12 cellular contexts compared by ENCODE assay signal in the genomic region with DNA sequence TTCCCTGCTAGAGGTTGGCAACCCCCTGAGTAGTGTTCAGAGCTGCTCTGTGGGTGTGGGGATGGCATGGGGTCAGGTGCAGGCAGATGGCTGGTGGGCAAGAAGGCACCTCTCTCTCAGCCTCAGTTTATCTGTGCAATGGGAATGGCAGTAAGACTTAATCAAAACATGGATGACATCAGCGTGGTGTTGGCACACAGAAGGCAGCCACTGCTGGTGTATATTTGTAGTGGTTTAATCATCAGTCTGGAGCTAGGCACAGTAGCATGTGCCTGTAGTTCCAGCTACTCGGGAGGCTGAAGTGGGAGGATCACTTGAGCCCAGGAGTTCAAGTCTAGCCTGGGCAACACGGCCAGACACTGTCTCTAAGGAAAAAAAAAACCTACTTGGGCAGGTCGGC. TPM values are rescaled to one million over a fixed set of nuclear protein-coding genes. Genes with fewer than 3 reads are reported as not detected.
A peak's percentile ranks its signal among the peaks of the same experiment; 100 is the strongest.
DNase-seq lines count a peak whose midpoint lies in the region; ATAC-seq, FAIRE-seq and TF ChIP-seq lines count a peak whose summit lies in the region.
"Had no signal": no experiment of that assay in that cellular context is flagged by ENCODE, and none has a peak within 500 bp of the region (broad histone marks: within the 10 kb centered on the region; RNA-seq: fewer than 3 reads in every experiment).

No MANE protein-coding gene starts in this region.

- no peak overlapping the region for H3K4me3 Mint-ChIP-seq in activated naive CD4-positive, alpha-beta T cell treated with anti-CD3 and anti-CD28 coated beads for 36 hours
- H3K4me3 Mint-ChIP-seq in Caco-2 (ENCODE audit: unreplicated experiment): no peak overlapping the region

- H3K9me3 ChIP-seq in IMR-90 (ENCODE audit: control insufficient read depth, insufficient read depth, low read length) (no peaks in the 10 kb centered on the region), thyroid gland (no peaks in the 10 kb centered on the region), Caco-2 (no peaks in the 10 kb centered on the region)

- H2BK20ac ChIP-seq in IMR-90 (ENCODE audit: low read depth, low read length): no peak overlapping the region

- H3K4me1 ChIP-seq in IMR-90 (ENCODE audit: control insufficient read depth, insufficient read depth, low read length) (no peaks in the 10 kb centered on the region; the same call in 1 of the 2 replicates), thyroid gland (peaks cover 42 to 43% of the 10 kb centered on the region in 2 donors), Caco-2 (peaks cover 10% of the 10 kb centered on the region)

- no peaks in the 10 kb centered on the region for H3K79me1 ChIP-seq in IMR-90 (ENCODE audit: low read depth in 1 of 2, low read length in 2 of 2)

- in situ Hi-C loops in IMR-90 (cut with MboI; ENCODE audit: low sequenced_read_pairs): loop anchor here (25.0 kb wide), 1 partner anchor 311 kb away; a partner anchor contains a TSS

- H3K9ac ChIP-seq in IMR-90 (ENCODE audit: low read depth, low read length): no peak overlapping the region

- H4K20me1 ChIP-seq in IMR-90 (ENCODE audit: insufficient read depth, low read length): no peaks in the 10 kb centered on the region

- TF ChIP-seq POLR2A in IMR-90 (IDR thresholded peaks at IDR 0.05; ENCODE audit: low read depth, low read length) (no peak), thyroid gland (IDR thresholded peaks at IDR 0.05) (no peak), GM12891 (IDR thresholded peaks at IDR 0.05; ENCODE audit: low read depth, low read length) (no peak)

- H2AK9ac ChIP-seq in IMR-90 (replicated peaks; ENCODE audit: low read depth, low read length, poor library complexity): peak overlapping the region; percentile 65

- DNase-seq in IMR-90: peak; percentile 11
- DNase-seq in caudate nucleus (lab: John Stamatoyannopoulos, UW): peak in 1 of 61 donors; percentile 35
- no peak for DNase-seq in left colon
- no peak for DNase-seq in thyroid gland
- DNase-seq in activated naive CD4-positive, alpha-beta T cell treated with anti-CD3 and anti-CD28 coated beads for 36 hours: no peak
- no peak for DNase-seq in GM12891 (ENCODE audit: insufficient read length, low spot score)
- DNase-seq in Caco-2: no peak
- DNase-seq: activated CD4-positive, alpha-beta T cell treated with anti-CD3 and anti-CD28 coated beads, Interleukin-2, amount 50 U/mL, for 4 hours; activated effector memory CD4-positive, alpha-beta T cell treated with Interleukin-2 at 50 U/mL for 16 hours; glutamatergic neuron had no signal

- no peaks in the 10 kb centered on the region for H3K36me3 Mint-ChIP-seq in activated naive CD4-positive, alpha-beta T cell treated with anti-CD3 and anti-CD28 coated beads for 36 hours (ENCODE audit: low read depth)
- H3K36me3 Mint-ChIP-seq in Caco-2 (ENCODE audit: insufficient read depth, unreplicated experiment): no peaks in the 10 kb centered on the region

- no peak overlapping the region for H3K27ac ChIP-seq in IMR-90 (ENCODE audit: insufficient read depth, low read length)
- peak overlapping the region; percentile 87 for H3K27ac ChIP-seq in caudate nucleus (ENCODE audit: low read depth, low read length)
- peak overlapping the region; percentile 74 to 87 (median 79) for H3K27ac ChIP-seq in thyroid gland

- no peak overlapping the region for H4K5ac ChIP-seq in IMR-90 (ENCODE audit: low read depth, low read length)

- H3K27me3 ChIP-seq in IMR-90 (ENCODE audit: control insufficient read depth, insufficient read depth, low read length): peaks cover 29% of the 10 kb centered on the region
- no peaks in the 10 kb centered on the region for H3K27me3 ChIP-seq in thyroid gland
- no peaks in the 10 kb centered on the region for H3K27me3 ChIP-seq in Caco-2 (replicated peaks; ENCODE audit: control insufficient read depth, insufficient read depth, low read length)

- H3K4ac ChIP-seq in IMR-90 (ENCODE audit: low read depth, low read length): no peak overlapping the region

- no peaks in the 10 kb centered on the region for H3K27me3 Mint-ChIP-seq in activated naive CD4-positive, alpha-beta T cell treated with anti-CD3 and anti-CD28 coated beads for 36 hours (ENCODE audit: low read depth)
- H3K27me3 Mint-ChIP-seq in Caco-2 (ENCODE audit: insufficient read depth, unreplicated experiment): no peaks in the 10 kb centered on the region

- dilution Hi-C loops in IMR-90 (cut with HindIII; ENCODE audit: low sequenced_read_pairs, unreplicated experiment): no loop called here

- H3K36me3 ChIP-seq in IMR-90 (ENCODE audit: control insufficient read depth, insufficient read depth, low read length) (no peaks in the 10 kb centered on the region), thyroid gland (no peaks in the 10 kb centered on the region), Caco-2 (ENCODE audit: control insufficient read depth, insufficient read depth, low read length) (no peaks in the 10 kb centered on the region)

- BruUV-seq in IMR-90 (replicated peaks; lab: Mats Ljungman, UMichigan) (no TSS peak), Caco-2 (replicated peaks; lab: Mats Ljungman, UMichigan) (no TSS peak)

- CTCF ChIA-PET in IMR-90 (lab: Yijun Ruan, JAX): interaction anchor here (0.6 to 0.9 kb wide), 2 partner anchors 45 to 119 kb away, joined by 4 to 8 read pairs; no protein-coding TSS in a partner anchor
- CTCF ChIA-PET in activated naive CD4-positive, alpha-beta T cell treated with anti-CD3 and anti-CD28 coated beads for 36 hours (lab: Charles Lee): interaction anchor here (1.1 kb wide), 1 partner anchor 126 kb away, joined by 3 read pairs; no protein-coding TSS in a partner anchor
- CTCF ChIA-PET in Caco-2 (lab: Charles Lee): no interaction called here

- H2AFZ ChIP-seq in IMR-90 (replicated peaks; ENCODE audit: low read length, poor library complexity): no peak overlapping the region

- no peaks in the 10 kb centered on the region for H3K9me3 Mint-ChIP-seq in activated naive CD4-positive, alpha-beta T cell treated with anti-CD3 and anti-CD28 coated beads for 36 hours
- H3K9me3 Mint-ChIP-seq in Caco-2 (ENCODE audit: unreplicated experiment): no peaks in the 10 kb centered on the region

- no peak overlapping the region for H2AK5ac ChIP-seq in IMR-90 (ENCODE audit: low read depth, low read length)

- no peak overlapping the region for H4K91ac ChIP-seq in IMR-90 (ENCODE audit: insufficient read depth, low read depth, low read length)

- ATAC-seq in IMR-90 (ENCODE audit: low read depth): no peak
- ATAC-seq in left colon: peak; percentile 10
- no peak for ATAC-seq in GM21529 (IDR thresholded peaks at IDR 0.05; ENCODE audit: unreplicated experiment)

- no peak overlapping the region for H2BK120ac ChIP-seq in IMR-90 (ENCODE audit: low read depth, low read length)

- H3K4me1 Mint-ChIP-seq in activated naive CD4-positive, alpha-beta T cell treated with anti-CD3 and anti-CD28 coated beads for 36 hours (ENCODE audit: low read depth): no peaks in the 10 kb centered on the region
- H3K4me1 Mint-ChIP-seq in Caco-2 (ENCODE audit: low read depth, unreplicated experiment): peaks cover 8% of the 10 kb centered on the region

- H3K18ac ChIP-seq in IMR-90 (ENCODE audit: low read depth, low read length): no peak overlapping the region

- H3K14ac ChIP-seq in IMR-90 (replicated peaks; ENCODE audit: low read depth, low read length): no peak overlapping the region

- TF ChIP-seq RAD21 in IMR-90 (IDR thresholded peaks at IDR 0.05; ENCODE audit: low read length): no peak

- H2BK5ac ChIP-seq in IMR-90 (ENCODE audit: low read depth, low read length, poor library complexity, severe bottlenecking): no peak overlapping the region

- TF ChIP-seq CTCF in IMR-90 (conservative IDR thresholded peaks at IDR 0.05; ENCODE audit: low read depth, low read length) (no peak), thyroid gland (IDR thresholded peaks at IDR 0.05) (no peak), Caco-2 (IDR thresholded peaks at IDR 0.05; ENCODE audit: insufficient read depth in 1 of 2, low read depth in 1 of 2, low read length in 1 of 2, severe bottlenecking in 1 of 2, unreplicated experiment in 1 of 2) (no peak)

- H3K23ac ChIP-seq in IMR-90 (ENCODE audit: low read depth, low read length): no peak overlapping the region; the same call in 1 of the 2 replicates

- no peak overlapping the region for H2BK15ac ChIP-seq in IMR-90 (ENCODE audit: low read depth, low read length)

- H4K8ac ChIP-seq in IMR-90 (ENCODE audit: low read depth in 2 of 2, low read length in 2 of 2): no peak overlapping the region

- intact Hi-C loops in IMR-90 (cut with micrococcal nuclease) (loop anchor here (10.0 kb wide), 1 partner anchor 773 kb away; no protein-coding TSS in a partner anchor), left colon (cut with DNase I, micrococcal nuclease) (no loop called here), thyroid gland (cut with DNase I) (no loop called here), Caco-2 (cut with micrococcal nuclease; ENCODE audit: unreplicated experiment) (no loop called here)
- intact Hi-C loops in activated naive CD4-positive, alpha-beta T cell treated with anti-CD3 and anti-CD28 coated beads for 36 hours (cut with micrococcal nuclease): no loop called here

- no peaks in the 10 kb centered on the region for H3K9me1 ChIP-seq in IMR-90 (ENCODE audit: insufficient read depth, low read length)

- no peak overlapping the region for H3K27ac Mint-ChIP-seq in activated naive CD4-positive, alpha-beta T cell treated with anti-CD3 and anti-CD28 coated beads for 36 hours
- H3K27ac Mint-ChIP-seq in Caco-2 (ENCODE audit: unreplicated experiment): no peak overlapping the region

- POLR2A ChIA-PET in IMR-90 (lab: Charles Lee; ENCODE audit: unreplicated experiment) (no interaction called here), Caco-2 (lab: Charles Lee) (no interaction called here)

- no CpG with 5 or more reads among the region's 4 CpGs for WGBS in IMR-90 (ENCODE audit: extremely low coverage in 2 of 2, insufficient read length in 1 of 2), 2 experiments
- 30% methylated on average over 4 of the region's 4 CpGs for WGBS in thyroid gland, 2 donors

- no peak for FAIRE-seq in GM12891 (lab: Jason Lieb, UNC)
- FAIRE-seq: D721Med had no signal

- H3K56ac ChIP-seq in IMR-90 (ENCODE audit: extremely low read depth, insufficient read depth, low read length): no peak overlapping the region

- H3K4me3 ChIP-seq in IMR-90 (ENCODE audit: insufficient read depth, low read depth, low read length) (no peak overlapping the region), thyroid gland (replicated peaks in 1 of 3) (peak overlapping the region in 1 of 3 donors; percentile 10), Caco-2 (ENCODE audit: low read depth, low read length) (no peak overlapping the region)

- no peak overlapping the region for H3K4me2 ChIP-seq in IMR-90 (ENCODE audit: low read depth, low read length)

TF ChIP-seq in GM12891, 5 proteins besides CTCF, POLR2A, EP300 and RAD21 (continues in another document):
- TF ChIP-seq POLR2AphosphoS5 (IDR thresholded peaks at IDR 0.05; ENCODE audit: low read depth, low read length): no peak

RNA-seq across cellular contexts. Expression of a gene that starts 7.4 kb away (rescaled TPM):
- total RNA-seq in IMR-90 (2012; rRNA removed) (under 0.01 TPM in 1 of 2 replicates, not detected in the other), left colon (10 to 100 TPM; 71.1 to 84.5 TPM), thyroid gland (100 to 1,000 TPM; 103 to 199 (median 152) TPM), Caco-2 (2022) (29.1 and 30.9 TPM in 2 replicates)
- polyA plus RNA-seq in IMR-90 (2012; rRNA removed): 0.19 and 0.29 TPM in 2 replicates
- polyA plus RNA-seq in IMR-90 (2012; cell fraction: cytosol; rRNA removed): 0.12 and 0.27 TPM in 2 replicates
- 2.3 and 3.0 TPM in 2 replicates for polyA plus RNA-seq in IMR-90 (2012; cell fraction: nucleus; rRNA removed; ENCODE audit: low replicate concordance)
- 1 to 10 TPM; 3.8 to 4.8 TPM for total RNA-seq in activated naive CD4-positive, alpha-beta T cell treated with anti-CD3 and anti-CD28 coated beads for 36 hours
- 0.55 TPM for polyA plus RNA-seq in GM12891 (2012; ENCODE audit: low read depth, missing spikeins)
